ENCODE assay signal across 1 cellular context in the genomic region with DNA sequence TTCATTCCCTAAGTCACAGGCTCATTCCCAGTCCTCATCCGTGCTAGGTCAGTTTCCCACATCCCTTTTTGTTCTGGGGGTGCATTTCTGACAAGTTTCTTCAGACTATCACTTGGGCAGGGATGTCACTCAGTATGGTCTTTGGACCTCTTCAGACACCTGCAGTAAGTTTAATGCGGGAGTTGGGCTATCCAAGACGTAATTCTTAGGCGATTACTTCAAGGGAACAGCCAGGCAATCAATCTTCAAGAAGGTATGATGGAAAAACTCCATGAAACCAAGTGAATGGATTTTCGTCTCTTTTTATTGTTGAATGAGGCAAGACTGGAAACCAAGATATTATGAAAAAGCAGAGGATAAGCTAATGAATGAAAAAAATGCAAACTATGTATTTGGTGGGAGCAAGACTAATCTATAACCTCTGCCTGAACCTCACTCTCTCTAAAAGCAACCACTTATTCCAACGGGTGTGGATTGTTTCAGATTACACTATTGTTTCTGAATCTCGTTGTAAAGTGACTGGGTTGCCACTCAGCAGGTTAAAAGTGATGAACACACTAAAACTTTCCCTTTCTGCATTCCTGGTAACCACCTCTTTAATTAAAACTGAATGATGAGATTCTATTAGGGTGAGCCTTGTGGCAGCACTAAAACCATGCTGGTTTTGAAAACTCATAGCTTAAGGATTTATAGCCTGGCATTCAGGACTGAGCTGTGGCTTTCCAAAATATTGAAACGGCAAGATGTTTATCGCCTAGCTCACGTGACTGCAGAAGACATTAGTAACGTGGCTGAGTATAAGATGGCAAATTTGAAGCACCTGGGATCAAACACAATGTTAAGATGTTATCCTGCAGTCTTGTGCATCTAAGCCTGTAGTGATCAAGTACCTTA.
A peak's percentile ranks its signal among the peaks of the same experiment; 100 is the strongest.
TF ChIP-seq lines count a peak whose summit lies in the region.

No MANE protein-coding gene starts in this region.

TF ChIP-seq in H1, 55 proteins besides CTCF, POLR2A, EP300 and RAD21:
- no peak for TF ChIP-seq SP4 (IDR thresholded peaks at IDR 0.05; ENCODE audit: low read length)
- TF ChIP-seq SAP30 (IDR thresholded peaks at IDR 0.05; ENCODE audit: insufficient read depth, insufficient replicate concordance, low read length) = peak; percentile 65
